Comparison of ENCODE assay signal across 1 cellular context in genomic region chr4:48831532-48832015, GRCh38.
TF ChIP-seq lines count a peak whose summit lies in the region.

No MANE protein-coding gene starts in this region.

TF ChIP-seq in H1, 55 proteins besides CTCF, POLR2A, EP300 and RAD21 (continued from another document):
- TF ChIP-seq BACH1 (IDR thresholded peaks at IDR 0.05; ENCODE audit: low read length) (no peak), JUN (IDR thresholded peaks at IDR 0.05; ENCODE audit: low read depth, low read length) (no peak), SRF (IDR thresholded peaks at IDR 0.05; ENCODE audit: low read depth, low read length) (no peak), HDAC6 (IDR thresholded peaks at IDR 0.05; ENCODE audit: low read depth, low read length) (no peak), EZH2 (IDR thresholded peaks at IDR 0.05; ENCODE audit: low read depth, low read length, severe bottlenecking) (no peak), HDAC2 (IDR thresholded peaks at IDR 0.05; ENCODE audit: borderline replicate concordance in 1 of 2, low read depth in 2 of 2, low read length in 2 of 2) (no peak), POU5F1 (IDR thresholded peaks at IDR 0.05; ENCODE audit: low read depth, low read length) (no peak), ASH2L (IDR thresholded peaks at IDR 0.05; ENCODE audit: low read length) (no peak), NANOG (IDR thresholded peaks at IDR 0.05; ENCODE audit: insufficient read depth, low read depth, low read length, poor library complexity, severe bottlenecking) (no peak), CHD7 (IDR thresholded peaks at IDR 0.05; ENCODE audit: insufficient replicate concordance, low read length) (no peak), GABPA (IDR thresholded peaks at IDR 0.05; ENCODE audit: borderline replicate concordance, insufficient read depth, low read length) (no peak), TAF1 (IDR thresholded peaks at IDR 0.05; ENCODE audit: low read depth, low read length) (no peak), SP1 (IDR thresholded peaks at IDR 0.05; ENCODE audit: low read depth, low read length) (no peak), BCL11A (IDR thresholded peaks at IDR 0.05; ENCODE audit: low read depth in 2 of 2, low read length in 2 of 2) (no peak)
